Comparison of ENCODE assay signal across 7 cellular contexts in genomic region chr9:23573800-23574199, GRCh38.
"Had no signal": no experiment of that assay in that cellular context is flagged by ENCODE, and none has a peak within 500 bp of the region (broad histone marks: within the 10 kb centered on the region; RNA-seq: fewer than 3 reads in every experiment).

No MANE protein-coding gene starts in this region.

- H3K27me3 Mint-ChIP-seq: IgD-negative memory B cell had no signal

- H3K27ac ChIP-seq: HL-60 had no signal

- FAIRE-seq: HepG2, HTR-8/SVneo, K562 had no signal

- H3K4me1 Mint-ChIP-seq: IgD-negative memory B cell had no signal

- H3K27ac Mint-ChIP-seq: IgD-negative memory B cell had no signal

- H3K4me3 Mint-ChIP-seq: IgD-negative memory B cell had no signal

- H3K36me3 Mint-ChIP-seq: IgD-negative memory B cell had no signal

- H3K4me3 ChIP-seq: K562 had no signal

- DNase-seq: IMR-90, KBM-7 had no signal

- ATAC-seq: HepG2, K562 had no signal
